12 cellular contexts compared by ENCODE assay signal in genomic region chr3:149087208-149087607, GRCh38. TPM values are rescaled to one million over a fixed set of nuclear protein-coding genes. Genes with fewer than 3 reads are reported as not detected.
DNase-seq lines count a peak whose midpoint lies in the region; ATAC-seq and TF ChIP-seq lines count a peak whose summit lies in the region.
"Had no signal": no experiment of that assay in that cellular context is flagged by ENCODE, and none has a peak within 500 bp of the region (broad histone marks: within the 10 kb centered on the region; RNA-seq: fewer than 3 reads in every experiment).

No MANE protein-coding gene starts in this region.

- peaks cover 22% of the 10 kb centered on the region; the same call in 1 of the 2 replicates for H4K20me1 ChIP-seq in OCI-LY7 (ENCODE audit: insufficient read depth, low read length)

- H2AFZ ChIP-seq in OCI-LY7 (ENCODE audit: low read length) = peak overlapping the region; percentile 53; the same call in 1 of the 2 replicates

- peak overlapping the region; percentile 96 to 98 for H3K4me3 Mint-ChIP-seq in activated T-cell treated with anti-CD3 and anti-CD28 coated beads, Interleukin-2, amount 50 U/mL, for 72 hours

- 0 out of 2 replicates have a peak overlapping the region, but pooled peaks have one; percentile 34 for H3K4me2 ChIP-seq in OCI-LY7 (ENCODE audit: low read length)

- no peak for TF ChIP-seq POLR2A in esophagus squamous epithelium (IDR thresholded peaks at IDR 0.05)

- no peaks in the 10 kb centered on the region for H3K9me2 ChIP-seq in OCI-LY7 (ENCODE audit: insufficient read depth, low read length)

- peaks cover 36% of the 10 kb centered on the region for H3K4me1 Mint-ChIP-seq in activated T-cell treated with anti-CD3 and anti-CD28 coated beads, Interleukin-2, amount 50 U/mL, for 72 hours (ENCODE audit: low read depth)

- peaks cover 46% of the 10 kb centered on the region for H3K79me2 ChIP-seq in OCI-LY7 (ENCODE audit: insufficient read depth, low read depth, low read length)

- peak overlapping the region; percentile 72 for H3K27ac ChIP-seq in OCI-LY7 (ENCODE audit: low read depth, low read length, poor library complexity, severe bottlenecking)
- peak overlapping the region; percentile 30 for H3K27ac ChIP-seq in subcutaneous abdominal adipose tissue (ENCODE audit: low read depth, low read length)
- H3K27ac ChIP-seq in esophagus squamous epithelium = no peak overlapping the region
- H3K27ac ChIP-seq: colonic mucosa had no signal

- intact Hi-C loops in OCI-LY7 (cut with micrococcal nuclease; ENCODE audit: unreplicated experiment) = loop anchor here (2.0 to 5.0 kb wide), 2 partner anchors 96 to 1320 kb away; partner anchors contain the start of genes GYG1 and TSC22D2
- intact Hi-C loops in esophagus squamous epithelium (cut with DNase I) = no loop called here

- H3K9ac ChIP-seq in subcutaneous abdominal adipose tissue (ENCODE audit: low read length in 5 of 5) = no peak overlapping the region

- H3K9me3 ChIP-seq in OCI-LY7 (ENCODE audit: low read length) (no peaks in the 10 kb centered on the region; the same call in 1 of the 2 replicates), subcutaneous abdominal adipose tissue (ENCODE audit: control insufficient read depth in 5 of 5, low read length in 5 of 5) (no peaks in the 10 kb centered on the region), esophagus squamous epithelium (no peaks in the 10 kb centered on the region)
- H3K9me3 ChIP-seq: colonic mucosa had no signal

- no TSS peak for BruUV-seq in OCI-LY7 (replicated peaks; lab: Mats Ljungman, UMichigan)

- H3K4me3 ChIP-seq in OCI-LY7 (ENCODE audit: low read depth, low read length, poor library complexity, severe bottlenecking) (no peak overlapping the region), subcutaneous abdominal adipose tissue (ENCODE audit: low read depth in 1 of 5, low read length in 5 of 5) (peak overlapping the region in 1 of 5 donors; percentile 95), esophagus squamous epithelium (no peak overlapping the region)

- H3K27me3 ChIP-seq in subcutaneous abdominal adipose tissue (ENCODE audit: control insufficient read depth in 5 of 5, insufficient read depth in 4 of 5, low read length in 5 of 5) (no peaks in the 10 kb centered on the region), esophagus squamous epithelium (no peaks in the 10 kb centered on the region)
- H3K27me3 ChIP-seq: colonic mucosa had no signal

- no peaks in the 10 kb centered on the region for H3K27me3 Mint-ChIP-seq in activated T-cell treated with anti-CD3 and anti-CD28 coated beads, Interleukin-2, amount 50 U/mL, for 72 hours (ENCODE audit: low read depth)
- H3K27me3 Mint-ChIP-seq: IgD-negative memory B cell had no signal

- no peak overlapping the region for H3K27ac Mint-ChIP-seq in activated T-cell treated with anti-CD3 and anti-CD28 coated beads, Interleukin-2, amount 50 U/mL, for 72 hours

- CTCF ChIA-PET in OCI-LY7 (lab: Charles Lee; ENCODE audit: unreplicated experiment) = no interaction called here

- H3K4me1 ChIP-seq in OCI-LY7 (ENCODE audit: insufficient read depth, low read length, poor library complexity, severe bottlenecking) (peaks cover 73% of the 10 kb centered on the region), subcutaneous abdominal adipose tissue (ENCODE audit: control insufficient read depth in 5 of 5, insufficient read depth in 5 of 5, low read length in 5 of 5) (peaks cover 0 to 41% (median 20%) of the 10 kb centered on the region in 5 donors), esophagus squamous epithelium (peaks cover 4 to 27% (median 9%) of the 10 kb centered on the region in 3 donors)
- H3K4me1 ChIP-seq: colonic mucosa had no signal

- 91 to 95% methylated on average over 11 to 13 of the region's 15 CpGs for WGBS in esophagus squamous epithelium, 2 donors

- POLR2A ChIA-PET in OCI-LY7 (lab: Charles Lee) = interaction anchor here (0.7 to 1.5 kb wide), 10 partner anchors 8 to 190 kb away, joined by 3 to 8 read pairs (median 4); no protein-coding TSS in a partner anchor

- TF ChIP-seq CTCF in OCI-LY7 (conservative IDR thresholded peaks at IDR 0.05; ENCODE audit: low read length) (no peak), esophagus squamous epithelium (IDR thresholded peaks at IDR 0.05) (no peak)

- no peaks in the 10 kb centered on the region for H3K9me3 Mint-ChIP-seq in activated T-cell treated with anti-CD3 and anti-CD28 coated beads, Interleukin-2, amount 50 U/mL, for 72 hours
- H3K9me3 Mint-ChIP-seq: IgD-negative memory B cell had no signal

- no peak for ATAC-seq in activated T-cell treated with anti-CD3 and anti-CD28 coated beads, Interleukin-2, amount 50 U/mL, for 72 hours (replicated peaks in 1 of 2)

- no peak for DNase-seq in activated T-cell treated with anti-CD3 and anti-CD28 coated beads, Interleukin-2, amount 50 U/mL, for 72 hours
- no peak for DNase-seq in activated T-cell treated with anti-CD3 and anti-CD28 coated beads, Interleukin-2, amount 50 U/mL, for 48 hours
- DNase-seq in OCI-LY7 (ENCODE audit: low spot score) (peak; percentile 24), globus pallidus (ENCODE audit: low spot score) (peak; percentile 7), esophagus squamous epithelium (lab: John Stamatoyannopoulos, UW) (no peak), NCI-H1930 (lab: John Stamatoyannopoulos, UW) (no peak)
- no peak for DNase-seq in activated CD8-positive, alpha-beta memory T cell treated with anti-CD3 and anti-CD28 coated beads, Interleukin-2, amount 50 U/mL, for 4 hours
- DNase-seq: HCEC 1CT, NCI-H1048 had no signal

- H3K36me3 Mint-ChIP-seq in activated T-cell treated with anti-CD3 and anti-CD28 coated beads, Interleukin-2, amount 50 U/mL, for 72 hours (ENCODE audit: insufficient read depth in 2 of 2) = peaks cover 2% of the 10 kb centered on the region in 2 donors
- H3K36me3 Mint-ChIP-seq: IgD-negative memory B cell had no signal

- H3K36me3 ChIP-seq in OCI-LY7 (ENCODE audit: insufficient read depth, low read length) (peaks cover 29% of the 10 kb centered on the region), subcutaneous abdominal adipose tissue (ENCODE audit: control insufficient read depth in 5 of 5, insufficient read depth in 5 of 5, low read length in 5 of 5) (no peaks in the 10 kb centered on the region), esophagus squamous epithelium (peaks cover 0 to 1% (median 0%) of the 10 kb centered on the region in 3 donors)
- H3K36me3 ChIP-seq: colonic mucosa had no signal

RNA-seq across cellular contexts. Expression of gene HLTF, which starts 0.9 kb away (rescaled TPM):
- 10 to 100 TPM; 28.0 to 31.9 TPM for total RNA-seq in activated T-cell treated with anti-CD3 and anti-CD28 coated beads, Interleukin-2, amount 50 U/mL, for 72 hours
- 97.5 and 106 TPM in 2 replicates for total RNA-seq in OCI-LY7 (2014; rRNA removed; shearing (Covaris generic))
- total RNA-seq in OCI-LY7 (2022) (107 and 121 TPM in 2 replicates), esophagus squamous epithelium (10 to 100 TPM in 2 of 4 donors, 1 to 10 TPM in 2; 5.2 to 12.4 (median 8.1) TPM)

RNA-seq across cellular contexts. Expression of gene HPS3, which starts 42.2 kb away (rescaled TPM):
- 10 to 100 TPM; 18.9 to 22.2 TPM for total RNA-seq in activated T-cell treated with anti-CD3 and anti-CD28 coated beads, Interleukin-2, amount 50 U/mL, for 72 hours
- total RNA-seq in OCI-LY7 (2014; rRNA removed; shearing (Covaris generic)) = 18.5 and 26.2 TPM in 2 replicates
- 38.8 and 46.3 TPM in 2 replicates for total RNA-seq in OCI-LY7 (2022)
- 10 to 100 TPM in 2 of 4 donors, 1 to 10 TPM in 2; 4.3 to 11.8 (median 9.7) TPM for total RNA-seq in esophagus squamous epithelium

Comparison
In these comparisons a context has a peak if more than half of its experiments do, and no peak if none do; other contexts are left out.
1. DNase-seq: peak in OCI-LY7 (single experiment) and globus pallidus (single experiment); none in activated T-cell treated with anti-CD3 and anti-CD28 coated beads, Interleukin-2, amount 50 U/mL, for 72 hours (0 of 2), activated T-cell treated with anti-CD3 and anti-CD28 coated beads, Interleukin-2, amount 50 U/mL, for 48 hours (0 of 2), esophagus squamous epithelium (single experiment), NCI-H1930 (0 of 2) and activated CD8-positive, alpha-beta memory T cell treated with anti-CD3 and anti-CD28 coated beads, Interleukin-2, amount 50 U/mL, for 4 hours (single experiment).
2. H3K27ac ChIP-seq: peak in OCI-LY7 (single experiment) and subcutaneous abdominal adipose tissue (single experiment); none in esophagus squamous epithelium (0 of 4).